8 cellular contexts compared by ENCODE assay signal in the genomic region with DNA sequence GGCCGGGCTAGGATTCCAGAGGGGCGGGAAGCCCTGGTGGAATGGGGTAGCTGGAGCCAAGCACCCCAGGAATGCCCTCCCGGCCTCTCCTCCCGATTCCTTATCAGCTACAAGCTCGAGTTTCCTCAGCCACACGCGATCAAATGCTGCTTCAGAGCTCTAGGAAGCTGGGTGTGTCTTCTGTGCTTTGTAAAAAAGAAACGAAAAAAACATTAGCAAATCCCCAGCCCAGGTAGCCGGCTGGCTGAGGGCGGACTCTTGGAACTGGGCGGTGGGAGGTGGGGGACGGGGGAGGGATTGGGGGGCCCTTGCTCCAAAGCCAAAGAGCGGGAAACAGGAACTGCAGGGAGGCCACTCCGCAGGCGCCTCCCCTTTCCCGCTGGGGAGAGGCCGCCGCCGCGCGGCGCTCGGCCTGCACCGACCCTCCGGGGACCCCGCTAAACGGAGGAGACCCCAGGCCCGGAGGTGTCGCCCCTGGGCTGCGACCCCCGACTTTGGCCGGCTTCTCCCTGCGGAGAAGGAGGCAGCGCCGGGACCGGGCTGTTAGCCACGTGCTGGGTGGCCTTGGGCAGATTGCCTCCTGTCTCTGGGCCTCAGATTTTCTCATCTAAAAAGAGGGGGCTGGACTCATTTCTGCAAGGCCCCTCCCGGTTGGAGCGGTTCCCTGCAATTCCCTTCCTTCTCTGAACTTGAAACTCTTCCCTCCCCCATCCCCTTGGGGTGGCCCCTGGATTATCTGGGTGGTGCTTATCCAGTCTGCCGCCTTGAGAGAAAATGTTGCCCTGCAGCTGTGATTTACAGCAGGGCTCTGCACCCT. TPM values are rescaled to one million over a fixed set of nuclear protein-coding genes. Genes with fewer than 3 reads are reported as not detected.
A peak's percentile ranks its signal among the peaks of the same experiment; 100 is the strongest.
DNase-seq lines count a peak whose midpoint lies in the region; ATAC-seq and TF ChIP-seq lines count a peak whose summit lies in the region.

No MANE protein-coding gene starts in this region.

- H3K4me1 ChIP-seq in Peyer's patch = peaks cover 0 to 6% (median 2%) of the 10 kb centered on the region in 4 donors
- H3K4me1 ChIP-seq in esophagus squamous epithelium = peaks cover 4 to 13% (median 8%) of the 10 kb centered on the region in 3 donors

- 2 to 3% methylated on average over 7 to 8 of the region's 40 CpGs for WGBS in esophagus squamous epithelium, 2 donors

- H3K27ac Mint-ChIP-seq in T-helper 2 cell treated with Interferon-gamma antibody and Interleukin-4, amounts not matched to agents 5 μg/mL and 100 μg/mL, for 36 hours = no peak overlapping the region
- no peak overlapping the region for H3K27ac Mint-ChIP-seq in naive B cell

- ATAC-seq in naive B cell (ENCODE audit: low read depth in 2 of 2) = no peak
- no peak for ATAC-seq in GM19023 (IDR thresholded peaks at IDR 0.05; ENCODE audit: unreplicated experiment)
- ATAC-seq in GM18505 (IDR thresholded peaks at IDR 0.05; ENCODE audit: unreplicated experiment) = no peak

- H3K36me3 ChIP-seq in Peyer's patch (no peaks in the 10 kb centered on the region), esophagus squamous epithelium (no peaks in the 10 kb centered on the region)

- intact Hi-C loops in esophagus squamous epithelium (cut with DNase I) = no loop called here

- peak overlapping the region; percentile 46 to 72 (median 66) for H3K27ac ChIP-seq in Peyer's patch
- H3K27ac ChIP-seq in esophagus squamous epithelium = peak overlapping the region; percentile 63 to 80 (median 73)

- H3K4me3 ChIP-seq in Peyer's patch (peak overlapping the region; percentile 23 to 60 (median 40)), esophagus squamous epithelium (peak overlapping the region; percentile 44 to 75 (median 52))

- H3K9me3 Mint-ChIP-seq in T-helper 2 cell treated with Interferon-gamma antibody and Interleukin-4, amounts not matched to agents 5 μg/mL and 100 μg/mL, for 36 hours = no peaks in the 10 kb centered on the region
- H3K9me3 Mint-ChIP-seq in naive B cell = peaks cover 4 to 14% (median 6%) of the 10 kb centered on the region in 7 donors

- H3K9me3 ChIP-seq in Peyer's patch (no peaks in the 10 kb centered on the region), esophagus squamous epithelium (peaks cover 0 to 7% (median 0%) of the 10 kb centered on the region in 3 donors)

- no peaks in the 10 kb centered on the region for H3K36me3 Mint-ChIP-seq in T-helper 2 cell treated with Interferon-gamma antibody and Interleukin-4, amounts not matched to agents 5 μg/mL and 100 μg/mL, for 36 hours (ENCODE audit: low read depth)
- peaks cover 0 to 11% of the 10 kb centered on the region in 2 donors for H3K36me3 Mint-ChIP-seq in naive B cell

- H3K4me1 Mint-ChIP-seq in T-helper 2 cell treated with Interferon-gamma antibody and Interleukin-4, amounts not matched to agents 5 μg/mL and 100 μg/mL, for 36 hours (ENCODE audit: low read depth) = peaks cover 2% of the 10 kb centered on the region
- peaks cover 14 to 25% (median 18%) of the 10 kb centered on the region in 3 donors for H3K4me1 Mint-ChIP-seq in naive B cell

- TF ChIP-seq CTCF in Peyer's patch (IDR thresholded peaks at IDR 0.05) (peak in 2 of 6 experiments; percentile 2 to 31), esophagus squamous epithelium (IDR thresholded peaks at IDR 0.05) (no peak)

- no peak for DNase-seq in T-helper 2 cell treated with Interferon-gamma antibody and Interleukin-4, amounts not matched to agents 5 μg/mL and 100 μg/mL, for 36 hours (ENCODE audit: low spot score)
- no peak for DNase-seq in T-helper 2 cell
- DNase-seq in Peyer's patch = peak in 2 of 3 donors; percentile 70 to 73
- no peak for DNase-seq in esophagus squamous epithelium (lab: John Stamatoyannopoulos, UW)
- no peak for DNase-seq in naive B cell
- DNase-seq in stimulated activated naive CD4-positive, alpha-beta T cell (lab: John Stamatoyannopoulos, UW) = no peak

- TF ChIP-seq POLR2A in Peyer's patch (IDR thresholded peaks at IDR 0.05) (no peak), esophagus squamous epithelium (IDR thresholded peaks at IDR 0.05) (no peak), GM18505 (IDR thresholded peaks at IDR 0.05; ENCODE audit: borderline replicate concordance, extremely low read depth, insufficient read depth, insufficient read length) (no peak)

- peak overlapping the region; percentile 58 for H3K4me3 Mint-ChIP-seq in T-helper 2 cell treated with Interferon-gamma antibody and Interleukin-4, amounts not matched to agents 5 μg/mL and 100 μg/mL, for 36 hours
- peak overlapping the region; percentile 20 to 88 (median 72) for H3K4me3 Mint-ChIP-seq in naive B cell

- H3K27me3 ChIP-seq in Peyer's patch = no peaks in the 10 kb centered on the region
- H3K27me3 ChIP-seq in esophagus squamous epithelium = no peaks in the 10 kb centered on the region

- peaks cover 17% of the 10 kb centered on the region for H3K27me3 Mint-ChIP-seq in T-helper 2 cell treated with Interferon-gamma antibody and Interleukin-4, amounts not matched to agents 5 μg/mL and 100 μg/mL, for 36 hours (ENCODE audit: low read depth)
- H3K27me3 Mint-ChIP-seq in naive B cell = peaks cover 0 to 19% (median 15%) of the 10 kb centered on the region in 3 donors

RNA-seq across cellular contexts. Expression of a gene that starts 40.9 kb away (rescaled TPM):
- total RNA-seq in Peyer's patch (1,000 to 10,000 TPM; 1,180 to 6,474 (median 2,517) TPM), esophagus squamous epithelium (1 to 10 TPM in 1 of 4 donors, not detected in 3; 7.2 TPM)
- polyA plus RNA-seq in naive B cell (ENCODE audit: low read depth in 6 of 6) = not detected

Comparison
In these comparisons a context has a peak if more than half of its experiments do, and no peak if none do; other contexts are left out.
1. DNase-seq: peak in Peyer's patch (2 of 3); none in T-helper 2 cell treated with Interferon-gamma antibody and Interleukin-4, amounts not matched to agents 5 μg/mL and 100 μg/mL, for 36 hours (single experiment), T-helper 2 cell (0 of 5), esophagus squamous epithelium (single experiment), naive B cell (single experiment) and stimulated activated naive CD4-positive, alpha-beta T cell (0 of 6).
2. RNA of a gene that starts 40.9 kb away (total RNA-seq): 1,180 to 6,474 TPM in Peyer's patch; 7.2 TPM in esophagus squamous epithelium; every median in the first group is over 100 times any median in the second.